ENCODE assay signal across 12 cellular contexts in the genomic region with DNA sequence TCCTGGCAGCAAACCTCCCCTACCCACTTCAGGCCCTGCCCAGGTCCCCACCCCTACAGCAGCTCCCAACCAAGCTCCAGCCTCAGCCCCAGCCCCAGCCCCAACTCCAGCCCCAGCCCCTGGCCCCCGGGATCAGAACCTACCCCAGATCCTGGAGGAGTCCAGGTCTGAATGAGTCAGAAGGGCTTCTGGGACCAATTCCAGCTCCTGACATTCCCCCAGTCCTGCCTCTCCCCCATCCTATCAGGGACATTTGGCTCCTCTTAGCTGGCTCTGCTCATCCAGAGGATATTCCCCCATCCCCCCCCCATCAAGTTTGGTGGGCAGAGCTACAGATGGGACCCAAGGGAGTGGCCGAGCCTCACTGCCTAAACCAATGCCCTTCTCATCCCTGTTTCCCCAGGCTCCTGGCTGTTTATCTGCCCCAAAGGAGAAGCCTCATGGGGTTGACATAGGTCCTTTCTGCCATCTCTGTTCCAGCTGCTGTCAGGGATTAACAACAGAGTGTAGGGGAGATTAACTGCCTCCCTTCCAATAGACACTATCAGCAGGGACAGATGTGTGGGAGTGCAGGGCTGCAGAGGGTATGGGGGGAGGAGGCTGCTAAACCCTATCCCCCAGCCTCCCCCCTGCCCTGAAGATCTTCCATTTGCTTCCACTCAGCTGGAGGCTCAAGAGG. TPM values are rescaled to one million over a fixed set of nuclear protein-coding genes. Genes with fewer than 3 reads are reported as not detected.
A peak's percentile ranks its signal among the peaks of the same experiment; 100 is the strongest.
DNase-seq lines count a peak whose midpoint lies in the region; ATAC-seq, FAIRE-seq and TF ChIP-seq lines count a peak whose summit lies in the region.
"Had no signal": no experiment of that assay in that cellular context is flagged by ENCODE, and none has a peak within 500 bp of the region (broad histone marks: within the 10 kb centered on the region; RNA-seq: fewer than 3 reads in every experiment).

No MANE protein-coding gene starts in this region.

- TF ChIP-seq CTCF in astrocyte (IDR thresholded peaks at IDR 0.05; ENCODE audit: insufficient read depth, low read depth, low read length), result no peak
- no peak for TF ChIP-seq CTCF in GM10248 (IDR thresholded peaks at IDR 0.05; ENCODE audit: control extremely low read depth, extremely low read depth, low read depth, missing control alignments)

- CTCF ChIA-PET in GM10248 (lab: Yijun Ruan, JAX), result interaction anchor here (1.4 kb wide), 1 partner anchor 18 kb away, joined by 3 read pairs; no protein-coding TSS in a partner anchor

- H3K4me2 ChIP-seq in astrocyte (ENCODE audit: low read length), result no peak overlapping the region
- H3K4me2 ChIP-seq: BLaER1 treated with 17β-estradiol and CSF1 and Interleukin-3, amounts not matched to agents 10 nM and 100 nM had no signal

- no peak overlapping the region for H3K4me3 ChIP-seq in astrocyte (ENCODE audit: insufficient read depth, low read depth, low read length)
- H3K4me3 ChIP-seq in right cardiac atrium (ENCODE audit: low read length), result no peak overlapping the region
- H3K4me3 ChIP-seq: BLaER1 treated with 17β-estradiol and CSF1 and Interleukin-3, amounts not matched to agents 10 nM and 100 nM; body of pancreas had no signal

- H3K9me3 ChIP-seq in astrocyte (ENCODE audit: insufficient read depth, low read depth, low read length) (no peaks in the 10 kb centered on the region), right cardiac atrium (ENCODE audit: control insufficient read depth, low read length) (no peaks in the 10 kb centered on the region), T-helper 17 cell (ENCODE audit: control insufficient read depth, low read length, poor library complexity, severe bottlenecking) (no peaks in the 10 kb centered on the region)
- H3K9me3 ChIP-seq: BLaER1 treated with 17β-estradiol and CSF1 and Interleukin-3, amounts not matched to agents 10 nM and 100 nM; body of pancreas had no signal

- no peak overlapping the region for H2AFZ ChIP-seq in astrocyte (ENCODE audit: low read depth, low read length)

- H3K27ac Mint-ChIP-seq in astrocyte (ENCODE audit: unreplicated experiment) (no peak overlapping the region), T-helper 17 cell (no peak overlapping the region)
- H3K27ac Mint-ChIP-seq: activated CD4-positive, alpha-beta T cell treated with anti-CD3 and anti-CD28 coated beads for 36 hours; natural killer cell treated with Interleukin-12 subunit alpha and Interleukin-12 subunit beta and Interleukin-15 and Interleukin-18, amount 100 ng/mL, for 72 hours had no signal

- H3K4me1 Mint-ChIP-seq in astrocyte (ENCODE audit: low read depth, unreplicated experiment) (peaks cover 5% of the 10 kb centered on the region), T-helper 17 cell (peaks cover 7% of the 10 kb centered on the region)
- H3K4me1 Mint-ChIP-seq: activated CD4-positive, alpha-beta T cell treated with anti-CD3 and anti-CD28 coated beads for 36 hours had no signal

- H3K27me3 ChIP-seq in astrocyte (ENCODE audit: insufficient read depth, low read length) (no peaks in the 10 kb centered on the region), right cardiac atrium (ENCODE audit: control insufficient read depth, insufficient read depth) (no peaks in the 10 kb centered on the region)
- H3K27me3 ChIP-seq: BLaER1 treated with 17β-estradiol and CSF1 and Interleukin-3, amounts not matched to agents 10 nM and 100 nM; body of pancreas had no signal

- H3K4me1 ChIP-seq in astrocyte (ENCODE audit: insufficient read depth, low read length) (peaks cover 4% of the 10 kb centered on the region), right cardiac atrium (ENCODE audit: control insufficient read depth, insufficient read depth, low read length) (no peaks in the 10 kb centered on the region)
- H3K4me1 ChIP-seq: BLaER1 treated with 17β-estradiol and CSF1 and Interleukin-3, amounts not matched to agents 10 nM and 100 nM; body of pancreas had no signal

- POLR2A ChIA-PET in GM10248 (lab: Yijun Ruan, JAX), result no interaction called here

- H3K36me3 ChIP-seq in astrocyte (ENCODE audit: insufficient read depth, low read length), result peaks cover 10% of the 10 kb centered on the region

- H3K79me2 ChIP-seq in astrocyte (ENCODE audit: insufficient read depth, low read length), result no peaks in the 10 kb centered on the region

- no peaks in the 10 kb centered on the region for H3K27me3 Mint-ChIP-seq in astrocyte (ENCODE audit: low read depth, unreplicated experiment)
- H3K27me3 Mint-ChIP-seq in T-helper 17 cell, result no peaks in the 10 kb centered on the region
- H3K27me3 Mint-ChIP-seq: activated CD4-positive, alpha-beta T cell treated with anti-CD3 and anti-CD28 coated beads for 36 hours; natural killer cell treated with Interleukin-12 subunit alpha and Interleukin-12 subunit beta and Interleukin-15 and Interleukin-18, amount 100 ng/mL, for 72 hours had no signal

- no peak for FAIRE-seq in astrocyte (lab: Jason Lieb, UNC)

- intact Hi-C loops in right cardiac atrium (cut with DNase I), result no loop called here

- ATAC-seq in right cardiac atrium (peak; percentile 67 to 74), T-helper 17 cell (no peak), HG03196 (IDR thresholded peaks at IDR 0.05; ENCODE audit: unreplicated experiment) (no peak)
- ATAC-seq: activated CD4-positive, alpha-beta T cell treated with anti-CD3 and anti-CD28 coated beads for 36 hours; body of pancreas; natural killer cell treated with Interleukin-12 subunit alpha and Interleukin-12 subunit beta and Interleukin-15 and Interleukin-18, amount 100 ng/mL, for 72 hours had no signal

- H3K4me3 Mint-ChIP-seq in astrocyte (ENCODE audit: unreplicated experiment) (no peak overlapping the region), T-helper 17 cell (no peak overlapping the region)
- H3K4me3 Mint-ChIP-seq: activated CD4-positive, alpha-beta T cell treated with anti-CD3 and anti-CD28 coated beads for 36 hours; natural killer cell treated with Interleukin-12 subunit alpha and Interleukin-12 subunit beta and Interleukin-15 and Interleukin-18, amount 100 ng/mL, for 72 hours had no signal

- H4K20me1 ChIP-seq in astrocyte (ENCODE audit: insufficient read depth, low read length), result no peaks in the 10 kb centered on the region

- no peak overlapping the region for H3K9ac ChIP-seq in astrocyte (ENCODE audit: low read length)
- H3K9ac ChIP-seq: BLaER1 treated with 17β-estradiol and CSF1 and Interleukin-3, amounts not matched to agents 10 nM and 100 nM had no signal

- H3K36me3 Mint-ChIP-seq in astrocyte (ENCODE audit: low read depth, unreplicated experiment), result peaks cover 27% of the 10 kb centered on the region
- peaks cover 6% of the 10 kb centered on the region for H3K36me3 Mint-ChIP-seq in T-helper 17 cell (ENCODE audit: low read depth)

- H3K27ac ChIP-seq in astrocyte (ENCODE audit: low read depth, low read length) (no peak overlapping the region), right cardiac atrium (ENCODE audit: low read length) (peak overlapping the region; percentile 59)
- H3K27ac ChIP-seq: BLaER1 treated with 17β-estradiol and CSF1 and Interleukin-3, amounts not matched to agents 10 nM and 100 nM; body of pancreas had no signal

- 24% methylated on average over 2 of the region's 2 CpGs for WGBS in right cardiac atrium

- DNase-seq in A172 (ENCODE audit: low spot score) (peak; percentile 85), HCEC 1CT (peak; percentile 62), astrocyte (ENCODE audit: low read depth) (peak; percentile 63), right cardiac atrium (peak; percentile 56 to 71 (median 71)), GM10248 (ENCODE audit: extremely low spot score) (no peak), T-helper 17 cell (no peak)
- no peak for DNase-seq in activated CD4-positive, alpha-beta T cell treated with anti-CD3 and anti-CD28 coated beads, Interleukin-2, amount 50 U/mL, for 1 hour
- DNase-seq: activated CD4-positive, alpha-beta T cell treated with anti-CD3 and anti-CD28 coated beads for 36 hours had no signal

- H3K9me3 Mint-ChIP-seq in astrocyte (ENCODE audit: unreplicated experiment), result no peaks in the 10 kb centered on the region
- H3K9me3 Mint-ChIP-seq: natural killer cell treated with Interleukin-12 subunit alpha and Interleukin-12 subunit beta and Interleukin-15 and Interleukin-18, amount 100 ng/mL, for 72 hours had no signal

RNA-seq across cellular contexts. Expression of gene CNTNAP1, which starts 16.5 kb away (rescaled TPM):
- total RNA-seq in A172 (2014; rRNA removed; shearing (Covaris generic)), result 19.2 and 20.8 TPM in 2 replicates
- total RNA-seq in astrocyte (11.4 and 16.4 TPM in 2 replicates), right cardiac atrium (1 to 10 TPM; 4.6 to 9.9 (median 7.1) TPM), T-helper 17 cell (1 to 10 TPM; 3.9 to 6.9 TPM)
- 4.6 TPM for polyA plus RNA-seq in right cardiac atrium

RNA-seq across cellular contexts. Expression of gene CCR10, which starts 17.2 kb away (rescaled TPM):
- 2.7 and 3.6 TPM in 2 replicates for total RNA-seq in A172 (2014; rRNA removed; shearing (Covaris generic))
- total RNA-seq in astrocyte (0.65 and 0.84 TPM in 2 replicates), right cardiac atrium (1 to 10 TPM; 1.8 to 2.9 (median 2.5) TPM), T-helper 17 cell (1 to 10 TPM; 1.4 to 1.6 TPM)
- 2.6 TPM for polyA plus RNA-seq in right cardiac atrium
- total RNA-seq: natural killer cell treated with Interleukin-12 subunit alpha and Interleukin-12 subunit beta and Interleukin-15 and Interleukin-18, amount 100 ng/mL, for 72 hours had no signal

RNA-seq across cellular contexts. Expression of gene PLEKHH3, which starts 22.1 kb away (rescaled TPM):
- 32.8 and 37.0 TPM in 2 replicates for total RNA-seq in A172 (2014; rRNA removed; shearing (Covaris generic))
- total RNA-seq in astrocyte (14.1 and 14.5 TPM in 2 replicates), right cardiac atrium (10 to 100 TPM; 14.4 to 30.8 (median 23.9) TPM), T-helper 17 cell (under 1 TPM; 0.78 to 0.85 TPM)
- 23.0 TPM for polyA plus RNA-seq in right cardiac atrium

RNA-seq across cellular contexts. Expression of gene TUBG2, which starts 39.8 kb away (rescaled TPM):
- 21.8 and 34.1 TPM in 2 replicates for total RNA-seq in A172 (2014; rRNA removed; shearing (Covaris generic))
- total RNA-seq in astrocyte, result 14.4 and 16.6 TPM in 2 replicates
- total RNA-seq in right cardiac atrium, result 10 to 100 TPM; 11.6 to 21.3 (median 18.4) TPM
- polyA plus RNA-seq in right cardiac atrium, result 19.8 TPM
- total RNA-seq in T-helper 17 cell, result 10 to 100 TPM in 1 of 2 donors, 1 to 10 TPM in 1; 8.9 to 11.3 TPM

RNA-seq across cellular contexts. Expression of gene EZH1, which starts 46.0 kb away (rescaled TPM):
- 7.2 and 10.3 TPM in 2 replicates for total RNA-seq in A172 (2014; rRNA removed; shearing (Covaris generic))
- 15.2 and 16.9 TPM in 2 replicates for total RNA-seq in astrocyte
- 10 to 100 TPM; 32.4 to 53.2 (median 43.6) TPM for total RNA-seq in right cardiac atrium
- polyA plus RNA-seq in right cardiac atrium, result 22.5 TPM
- 10 to 100 TPM; 72.6 to 77.0 TPM for total RNA-seq in T-helper 17 cell

Comparison
In these comparisons a context has a peak if more than half of its experiments do, and no peak if none do; other contexts are left out.
1. DNase-seq: peak in A172 (single experiment), HCEC 1CT (single experiment), astrocyte (single experiment) and right cardiac atrium (3 of 3); none in GM10248 (single experiment), T-helper 17 cell (0 of 3) and activated CD4-positive, alpha-beta T cell treated with anti-CD3 and anti-CD28 coated beads, Interleukin-2, amount 50 U/mL, for 1 hour (single experiment).
2. ATAC-seq: peak in right cardiac atrium (2 of 2); none in T-helper 17 cell (single experiment) and HG03196 (single experiment).